ENCODE assay signal across 20 cellular contexts in genomic region chr9:61670616-61671015, GRCh38.
DNase-seq lines count a peak whose midpoint lies in the region; ATAC-seq and TF ChIP-seq lines count a peak whose summit lies in the region.
"Had no signal": no experiment of that assay in that cellular context is flagged by ENCODE, and none has a peak within 500 bp of the region (broad histone marks: within the 10 kb centered on the region; RNA-seq: fewer than 3 reads in every experiment).

No MANE protein-coding gene starts in this region.

- TF ChIP-seq CTCF in chondrocyte (IDR thresholded peaks at IDR 0.05) (no peak), vagina (IDR thresholded peaks at IDR 0.05) (no peak), thyroid gland (IDR thresholded peaks at IDR 0.05) (no peak)

- 67 to 69% methylated on average over 20 of the region's 20 CpGs for WGBS in thyroid gland, 2 donors

- H3K36me3 Mint-ChIP-seq in chondrocyte (ENCODE audit: low read depth): peaks cover 4% of the 10 kb centered on the region

- DNase-seq in cardiac septum (ENCODE audit: low spot score) (peak; percentile 55), Right ventricle myocardium inferior (ENCODE audit: missing footprints) (no peak), chondrocyte (ENCODE audit: low spot score) (peak; percentile 66), sciatic nerve (ENCODE audit: low spot score) (peak; percentile 25), vagina (ENCODE audit: extremely low spot score in 2 of 2) (peak; percentile 69 to 81), thyroid gland (no peak), NCI-H446 treated with DMSO at 0.1 percent for 48 hours (lab: John Stamatoyannopoulos, UW) (no peak)
- DNase-seq: DMS 273 treated with DMSO at 0.1 percent for 48 hours, GM23248, IMR-90, NCI-H1417, NCI-H187, NCI-H2107, NCI-H524, PC-3, SJCRH30 had no signal

- no peak overlapping the region for H3K27ac ChIP-seq in vagina
- H3K27ac ChIP-seq in thyroid gland: no peak overlapping the region
- H3K27ac ChIP-seq: GM23248, HL-60, RWPE1, SJCRH30 had no signal

- no peaks in the 10 kb centered on the region for H3K27me3 Mint-ChIP-seq in chondrocyte (ENCODE audit: low read depth)

- H3K9me3 ChIP-seq in vagina (no peaks in the 10 kb centered on the region), thyroid gland (no peaks in the 10 kb centered on the region)
- H3K9me3 ChIP-seq: SJCRH30 had no signal

- H3K27ac Mint-ChIP-seq in chondrocyte (ENCODE audit: unreplicated experiment): no peak overlapping the region

- intact Hi-C loops in cardiac septum (cut with DNase I) (no loop called here), Right ventricle myocardium inferior (cut with DNase I) (no loop called here), sciatic nerve (cut with DNase I) (no loop called here), vagina (cut with DNase I) (no loop called here), thyroid gland (cut with DNase I) (no loop called here)

- no peaks in the 10 kb centered on the region for H3K4me1 ChIP-seq in vagina
- H3K4me1 ChIP-seq in thyroid gland: no peaks in the 10 kb centered on the region
- H3K4me1 ChIP-seq: SJCRH30 had no signal

- TF ChIP-seq POLR2A in vagina (IDR thresholded peaks at IDR 0.05): no peak
- TF ChIP-seq POLR2A in thyroid gland (IDR thresholded peaks at IDR 0.05): no peak

- no peak overlapping the region for H3K4me3 Mint-ChIP-seq in chondrocyte (ENCODE audit: unreplicated experiment)

- H3K4me1 Mint-ChIP-seq in chondrocyte (ENCODE audit: low read depth): no peaks in the 10 kb centered on the region

- ATAC-seq in Right ventricle myocardium inferior (no peak), sciatic nerve (no peak), GM21360 (IDR thresholded peaks at IDR 0.05; ENCODE audit: unreplicated experiment) (no peak)
- ATAC-seq: HCT116, PC-3 had no signal

- H3K4me3 ChIP-seq in vagina: no peak overlapping the region
- no peak overlapping the region for H3K4me3 ChIP-seq in thyroid gland (replicated peaks in 1 of 3)
- H3K4me3 ChIP-seq: GM23248, SJCRH30 had no signal

- no peaks in the 10 kb centered on the region for H3K36me3 ChIP-seq in vagina
- H3K36me3 ChIP-seq in thyroid gland: no peaks in the 10 kb centered on the region
- H3K36me3 ChIP-seq: SJCRH30 had no signal

- H3K9me3 Mint-ChIP-seq in chondrocyte (ENCODE audit: low read depth): peaks cover 54% of the 10 kb centered on the region

- H3K27me3 ChIP-seq in vagina (no peaks in the 10 kb centered on the region), thyroid gland (no peaks in the 10 kb centered on the region)
- H3K27me3 ChIP-seq: SJCRH30 had no signal

Comparison
In these comparisons a context has a peak if more than half of its experiments do, and no peak if none do; other contexts are left out.
1. DNase-seq: peak in cardiac septum (single experiment), chondrocyte (single experiment), sciatic nerve (single experiment) and vagina (2 of 2); none in Right ventricle myocardium inferior (single experiment), thyroid gland (0 of 2) and NCI-H446 treated with DMSO at 0.1 percent for 48 hours (single experiment).